10 cellular contexts compared by ENCODE assay signal in genomic region chr14:95167177-95167576, GRCh38.
"Had no signal": no experiment of that assay in that cellular context is flagged by ENCODE, and none has a peak within 500 bp of the region (broad histone marks: within the 10 kb centered on the region; RNA-seq: fewer than 3 reads in every experiment).

No MANE protein-coding gene starts in this region.

- H3K27ac ChIP-seq: GM23248 had no signal

- H3K4me3 ChIP-seq: GM23248, GM23338, HAP-1 had no signal

- H3K9me3 Mint-ChIP-seq: HFFc6 had no signal

- H3K9me3 ChIP-seq: HAP-1 had no signal

- ATAC-seq: GM23338, HCT116 had no signal

- DNase-seq: GM23248, GOT3, H7, H9, HFFc6 had no signal

- H3K4me3 Mint-ChIP-seq: GM23338, H9, HFFc6 had no signal

- H3K36me3 ChIP-seq: HAP-1 had no signal

- H3K4me1 ChIP-seq: HAP-1 had no signal

- H3K27ac Mint-ChIP-seq: GM23338, H9, HFFc6 had no signal

- FAIRE-seq: H1, H54 had no signal
